Comparison of ENCODE assay signal across 31 cellular contexts in genomic region chr13:34430294-34430693, GRCh38.
DNase-seq lines count a peak whose midpoint lies in the region; ATAC-seq and TF ChIP-seq lines count a peak whose summit lies in the region.
"Had no signal": no experiment of that assay in that cellular context is flagged by ENCODE, and none has a peak within 500 bp of the region (broad histone marks: within the 10 kb centered on the region; RNA-seq: fewer than 3 reads in every experiment).

No MANE protein-coding gene starts in this region.

- H3K4me1 Mint-ChIP-seq in activated CD4-positive, alpha-beta memory T cell treated with anti-CD3 and anti-CD28 coated beads, Interleukin-2, amount 10 ng/mL, durations not matched to agents 7 days and 5 days: no peaks in the 10 kb centered on the region
- H3K4me1 Mint-ChIP-seq: activated naive CD4-positive, alpha-beta T cell treated with anti-CD3 and anti-CD28 coated beads, Interleukin-2, amount 10 ng/mL, durations not matched to agents 7 days and 5 days; activated T-helper 17 cell treated with anti-CD3 and anti-CD28 coated beads, Interleukin-2, amount 50 U/mL, for 72 hours; B cell had no signal

- H3K9ac ChIP-seq in mammary epithelial cell (ENCODE audit: insufficient read depth, low read length): no peak overlapping the region
- H3K9ac ChIP-seq: KMS-11 had no signal

- H3K36me3 ChIP-seq in mammary epithelial cell (ENCODE audit: insufficient read depth, low read length) (no peaks in the 10 kb centered on the region), breast epithelium (no peaks in the 10 kb centered on the region), kidney epithelial cell (ENCODE audit: control insufficient read depth, insufficient read depth, low read length) (no peaks in the 10 kb centered on the region), spleen (no peaks in the 10 kb centered on the region), testis (ENCODE audit: low read depth, missing control alignments) (no peaks in the 10 kb centered on the region)
- H3K36me3 ChIP-seq: adrenal gland, cardiac muscle cell, pancreas, Peyer's patch, thoracic aorta had no signal

- H3K27ac ChIP-seq in mammary epithelial cell (ENCODE audit: insufficient read depth, low read depth, low read length) (no peak overlapping the region), breast epithelium (no peak overlapping the region), spleen (no peak overlapping the region), testis (no peak overlapping the region)
- H3K27ac ChIP-seq: A549, adrenal gland, cardiac muscle cell, coronary artery, KMS-11, pancreas, Peyer's patch, thoracic aorta had no signal

- no peaks in the 10 kb centered on the region for H3K27me3 Mint-ChIP-seq in activated CD4-positive, alpha-beta memory T cell treated with anti-CD3 and anti-CD28 coated beads, Interleukin-2, amount 10 ng/mL, durations not matched to agents 7 days and 5 days
- H3K27me3 Mint-ChIP-seq: activated naive CD4-positive, alpha-beta T cell treated with anti-CD3 and anti-CD28 coated beads, Interleukin-2, amount 10 ng/mL, durations not matched to agents 7 days and 5 days; activated T-helper 17 cell treated with anti-CD3 and anti-CD28 coated beads, Interleukin-2, amount 50 U/mL, for 72 hours; B cell; effector memory CD8-positive, alpha-beta T cell had no signal

- peaks cover 8% of the 10 kb centered on the region for H3K9me3 Mint-ChIP-seq in activated CD4-positive, alpha-beta memory T cell treated with anti-CD3 and anti-CD28 coated beads, Interleukin-2, amount 10 ng/mL, durations not matched to agents 7 days and 5 days
- H3K9me3 Mint-ChIP-seq: activated naive CD4-positive, alpha-beta T cell treated with anti-CD3 and anti-CD28 coated beads, Interleukin-2, amount 10 ng/mL, durations not matched to agents 7 days and 5 days; activated T-helper 17 cell treated with anti-CD3 and anti-CD28 coated beads, Interleukin-2, amount 50 U/mL, for 72 hours; effector memory CD8-positive, alpha-beta T cell had no signal

- no peak overlapping the region for H3K27ac Mint-ChIP-seq in activated CD4-positive, alpha-beta memory T cell treated with anti-CD3 and anti-CD28 coated beads, Interleukin-2, amount 10 ng/mL, durations not matched to agents 7 days and 5 days
- H3K27ac Mint-ChIP-seq: activated naive CD4-positive, alpha-beta T cell treated with anti-CD3 and anti-CD28 coated beads, Interleukin-2, amount 10 ng/mL, durations not matched to agents 7 days and 5 days; activated T-helper 17 cell treated with anti-CD3 and anti-CD28 coated beads, Interleukin-2, amount 50 U/mL, for 72 hours; B cell; CD8-positive, alpha-beta T cell; effector memory CD8-positive, alpha-beta T cell had no signal

- DNase-seq in mammary epithelial cell (peak; percentile 79), breast epithelium (ENCODE audit: low spot score in 2 of 2) (no peak), astrocyte of the hippocampus (ENCODE audit: low read depth, low spot score) (peak; percentile 21), kidney epithelial cell (ENCODE audit: low read depth) (peak; percentile 7), spleen (no peak), testis (no peak)
- DNase-seq in activated CD4-positive, alpha-beta memory T cell treated with anti-CD3 and anti-CD28 coated beads, Interleukin-2, amount 10 ng/mL, durations not matched to agents 7 days and 5 days: no peak
- DNase-seq: activated CD4-positive, alpha-beta T cell treated with anti-CD3 and anti-CD28 coated beads for 4 hours; activated naive CD4-positive, alpha-beta T cell treated with anti-CD3 and anti-CD28 coated beads, Interleukin-2, amount 10 ng/mL, durations not matched to agents 7 days and 5 days; adrenal gland; CD8-positive, alpha-beta T cell; effector memory CD8-positive, alpha-beta T cell; left colon; NCI-H2081 treated with DMSO at 0.1 percent for 48 hours; NCI-H82; pancreas; Peyer's patch; retina; SHP77 treated with DMSO at 0.1 percent for 48 hours; small intestine; stimulated activated CD4-positive, alpha-beta T cell treated with anti-CD3 and anti-CD28 coated beads, Interleukin-1b, Interleukin-23, amount 100 ng/mL, for 48 hours; stimulated activated naive CD8-positive, alpha-beta T cell treated with anti-CD3 and anti-CD28 coated beads, Interleukin-15, Interleukin-2, amounts not matched to agents 100 U/mL and 50 U/mL, for 24 hours had no signal

- no peak overlapping the region for H3K4me3 ChIP-seq in mammary epithelial cell (replicated peaks in 1 of 3; ENCODE audit: insufficient read depth in 1 of 3, low read depth in 2 of 3, low read length in 3 of 3)
- H3K4me3 ChIP-seq in breast epithelium: no peak overlapping the region
- H3K4me3 ChIP-seq in kidney epithelial cell (ENCODE audit: low read depth, low read length): no peak overlapping the region
- H3K4me3 ChIP-seq in spleen: no peak overlapping the region
- H3K4me3 ChIP-seq in testis: no peak overlapping the region
- H3K4me3 ChIP-seq: A549, adrenal gland, cardiac muscle cell, coronary artery, GM12878, pancreas, Peyer's patch, thoracic aorta had no signal

- H3K79me2 ChIP-seq in mammary epithelial cell (ENCODE audit: insufficient read depth, low read length): no peaks in the 10 kb centered on the region

- CTCF ChIA-PET in mammary epithelial cell (lab: Charles Lee; ENCODE audit: low non-redundant PET): no interaction called here
- CTCF ChIA-PET in activated CD4-positive, alpha-beta memory T cell treated with anti-CD3 and anti-CD28 coated beads, Interleukin-2, amount 10 ng/mL, durations not matched to agents 7 days and 5 days (lab: Charles Lee): no interaction called here

- WGBS in mammary epithelial cell (ENCODE audit: low coverage, missing lambda C conversion rate): 56% methylated on average over 2 of the region's 2 CpGs
- 77 to 92% (median 89%) methylated on average over 2 of the region's 2 CpGs for WGBS in spleen, 5 donors
- WGBS in testis, 2 donors: 48 to 91% methylated on average over 2 of the region's 2 CpGs

- no peak for TF ChIP-seq POLR2A in breast epithelium (IDR thresholded peaks at IDR 0.05)
- TF ChIP-seq POLR2A in spleen (IDR thresholded peaks at IDR 0.05): no peak
- TF ChIP-seq POLR2A in testis (IDR thresholded peaks at IDR 0.05): no peak

- no peak overlapping the region for H3K4me2 ChIP-seq in mammary epithelial cell (ENCODE audit: insufficient read depth, low read depth, low read length)
- H3K4me2 ChIP-seq: A549, KMS-11 had no signal

- intact Hi-C loops in mammary epithelial cell (cut with micrococcal nuclease): no loop called here
- intact Hi-C loops in breast epithelium (cut with DNase I; ENCODE audit: low total_unique reads): no loop called here
- intact Hi-C loops in spleen (cut with DNase I; ENCODE audit: low total_unique reads): no loop called here
- intact Hi-C loops in testis (cut with DNase I; ENCODE audit: low total_unique reads): no loop called here

- H3K36me3 Mint-ChIP-seq in activated CD4-positive, alpha-beta memory T cell treated with anti-CD3 and anti-CD28 coated beads, Interleukin-2, amount 10 ng/mL, durations not matched to agents 7 days and 5 days (ENCODE audit: low read depth): no peaks in the 10 kb centered on the region
- H3K36me3 Mint-ChIP-seq: activated naive CD4-positive, alpha-beta T cell treated with anti-CD3 and anti-CD28 coated beads, Interleukin-2, amount 10 ng/mL, durations not matched to agents 7 days and 5 days; CD8-positive, alpha-beta T cell had no signal

- H3K4me3 Mint-ChIP-seq in activated CD4-positive, alpha-beta memory T cell treated with anti-CD3 and anti-CD28 coated beads, Interleukin-2, amount 10 ng/mL, durations not matched to agents 7 days and 5 days: no peak overlapping the region
- H3K4me3 Mint-ChIP-seq: activated naive CD4-positive, alpha-beta T cell treated with anti-CD3 and anti-CD28 coated beads, Interleukin-2, amount 10 ng/mL, durations not matched to agents 7 days and 5 days; activated T-helper 17 cell treated with anti-CD3 and anti-CD28 coated beads, Interleukin-2, amount 50 U/mL, for 72 hours; B cell; CD8-positive, alpha-beta T cell; effector memory CD8-positive, alpha-beta T cell had no signal

- in situ Hi-C loops in mammary epithelial cell (cut with MboI; ENCODE audit: low sequenced_read_pairs in 2 of 2): no loop called here

- H3K27me3 ChIP-seq in mammary epithelial cell (ENCODE audit: insufficient read depth, low read length): no peaks in the 10 kb centered on the region
- no peaks in the 10 kb centered on the region for H3K27me3 ChIP-seq in breast epithelium
- no peaks in the 10 kb centered on the region for H3K27me3 ChIP-seq in kidney epithelial cell (ENCODE audit: control insufficient read depth, insufficient read depth, low read length)
- H3K27me3 ChIP-seq in spleen (replicated peaks in 1 of 7): no peaks in the 10 kb centered on the region
- H3K27me3 ChIP-seq in testis: no peaks in the 10 kb centered on the region
- H3K27me3 ChIP-seq: adrenal gland, cardiac muscle cell, pancreas, Peyer's patch had no signal

- dilution Hi-C loops in mammary epithelial cell (cut with HindIII; ENCODE audit: low sequenced_read_pairs): no loop called here

- BruUV-seq in mammary epithelial cell (replicated peaks; lab: Mats Ljungman, UMichigan): no TSS peak

- H3K4me1 ChIP-seq in mammary epithelial cell (ENCODE audit: insufficient read depth, low read length): no peaks in the 10 kb centered on the region
- H3K4me1 ChIP-seq in breast epithelium: no peaks in the 10 kb centered on the region
- H3K4me1 ChIP-seq in spleen: no peaks in the 10 kb centered on the region
- no peaks in the 10 kb centered on the region for H3K4me1 ChIP-seq in testis
- H3K4me1 ChIP-seq: pancreas, Peyer's patch had no signal

- TF ChIP-seq CTCF in mammary epithelial cell (conservative IDR thresholded peaks at IDR 0.05 in 1 of 2, IDR thresholded peaks at IDR 0.05 in 1 of 2; ENCODE audit: extremely low read depth in 1 of 2, insufficient read depth in 1 of 2, low read depth in 1 of 2, low read length in 2 of 2): no peak
- no peak for TF ChIP-seq CTCF in breast epithelium (IDR thresholded peaks at IDR 0.05)
- no peak for TF ChIP-seq CTCF in kidney epithelial cell (IDR thresholded peaks at IDR 0.05; ENCODE audit: insufficient read depth, low read length, poor library complexity, severe bottlenecking)
- TF ChIP-seq CTCF in spleen (IDR thresholded peaks at IDR 0.05 in 8 of 11, conservative IDR thresholded peaks at IDR 0.05 in 3 of 11): no peak
- no peak for TF ChIP-seq CTCF in testis (IDR thresholded peaks at IDR 0.05)

- H2AFZ ChIP-seq in mammary epithelial cell (ENCODE audit: low read depth, low read length): no peak overlapping the region

- ATAC-seq in HG03571 (IDR thresholded peaks at IDR 0.05; ENCODE audit: unreplicated experiment): no peak
- ATAC-seq: A549; activated T-helper 17 cell treated with anti-CD3 and anti-CD28 coated beads, Interleukin-2, amount 50 U/mL, for 72 hours; CD8-positive, alpha-beta T cell; effector memory CD8-positive, alpha-beta T cell; GM12878; left colon; pancreas; stimulated activated naive CD8-positive, alpha-beta T cell treated with anti-CD3 and anti-CD28 coated beads, Interleukin-15, Interleukin-2, amounts not matched to agents 100 U/mL and 50 U/mL, for 24 hours had no signal

- H3K9me3 ChIP-seq in mammary epithelial cell (replicated peaks; ENCODE audit: insufficient read depth, low read length): no peaks in the 10 kb centered on the region
- H3K9me3 ChIP-seq in breast epithelium: no peaks in the 10 kb centered on the region
- peaks cover 0 to 3% (median 0%) of the 10 kb centered on the region in 8 donors for H3K9me3 ChIP-seq in spleen
- no peaks in the 10 kb centered on the region for H3K9me3 ChIP-seq in testis
- H3K9me3 ChIP-seq: A549, adrenal gland, pancreas, Peyer's patch, thoracic aorta had no signal

- no peaks in the 10 kb centered on the region for H4K20me1 ChIP-seq in mammary epithelial cell (ENCODE audit: insufficient read depth, low read length)

- POLR2A ChIA-PET in activated CD4-positive, alpha-beta memory T cell treated with anti-CD3 and anti-CD28 coated beads, Interleukin-2, amount 10 ng/mL, durations not matched to agents 7 days and 5 days (lab: Charles Lee): no interaction called here

Comparison
In these comparisons a context has a peak if more than half of its experiments do, and no peak if none do; other contexts are left out.
1. DNase-seq: peak in mammary epithelial cell (single experiment), astrocyte of the hippocampus (single experiment) and kidney epithelial cell (single experiment); none in breast epithelium (0 of 2), spleen (single experiment), activated CD4-positive, alpha-beta memory T cell treated with anti-CD3 and anti-CD28 coated beads, Interleukin-2, amount 10 ng/mL, durations not matched to agents 7 days and 5 days (single experiment) and testis (single experiment).